ENCODE assay signal across 1 cellular context in genomic region chr17:49021095-49021767, GRCh38.
TF ChIP-seq lines count a peak whose summit lies in the region.

No MANE protein-coding gene starts in this region.

TF ChIP-seq in GM23338, 12 proteins besides CTCF, POLR2A, EP300 and RAD21:
- TF ChIP-seq ZNF331 (CRISPR knock-in tag; IDR thresholded peaks at IDR 0.05; ENCODE audit: low read depth), result no peak
- TF ChIP-seq, protein P1, sequence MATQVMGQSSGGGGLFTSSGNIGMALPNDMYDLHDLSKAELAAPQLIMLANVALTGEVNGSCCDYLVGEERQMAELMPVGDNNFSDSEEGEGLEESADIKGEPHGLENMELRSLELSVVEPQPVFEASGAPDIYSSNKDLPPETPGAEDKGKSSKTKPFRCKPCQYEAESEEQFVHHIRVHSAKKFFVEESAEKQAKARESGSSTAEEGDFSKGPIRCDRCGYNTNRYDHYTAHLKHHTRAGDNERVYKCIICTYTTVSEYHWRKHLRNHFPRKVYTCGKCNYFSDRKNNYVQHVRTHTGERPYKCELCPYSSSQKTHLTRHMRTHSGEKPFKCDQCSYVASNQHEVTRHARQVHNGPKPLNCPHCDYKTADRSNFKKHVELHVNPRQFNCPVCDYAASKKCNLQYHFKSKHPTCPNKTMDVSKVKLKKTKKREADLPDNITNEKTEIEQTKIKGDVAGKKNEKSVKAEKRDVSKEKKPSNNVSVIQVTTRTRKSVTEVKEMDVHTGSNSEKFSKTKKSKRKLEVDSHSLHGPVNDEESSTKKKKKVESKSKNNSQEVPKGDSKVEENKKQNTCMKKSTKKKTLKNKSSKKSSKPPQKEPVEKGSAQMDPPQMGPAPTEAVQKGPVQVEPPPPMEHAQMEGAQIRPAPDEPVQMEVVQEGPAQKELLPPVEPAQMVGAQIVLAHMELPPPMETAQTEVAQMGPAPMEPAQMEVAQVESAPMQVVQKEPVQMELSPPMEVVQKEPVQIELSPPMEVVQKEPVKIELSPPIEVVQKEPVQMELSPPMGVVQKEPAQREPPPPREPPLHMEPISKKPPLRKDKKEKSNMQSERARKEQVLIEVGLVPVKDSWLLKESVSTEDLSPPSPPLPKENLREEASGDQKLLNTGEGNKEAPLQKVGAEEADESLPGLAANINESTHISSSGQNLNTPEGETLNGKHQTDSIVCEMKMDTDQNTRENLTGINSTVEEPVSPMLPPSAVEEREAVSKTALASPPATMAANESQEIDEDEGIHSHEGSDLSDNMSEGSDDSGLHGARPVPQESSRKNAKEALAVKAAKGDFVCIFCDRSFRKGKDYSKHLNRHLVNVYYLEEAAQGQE (IDR thresholded peaks at IDR 0.05; ENCODE audit: unreplicated experiment), result no peak
- TF ChIP-seq POLR2AphosphoS5 (IDR thresholded peaks at IDR 0.05; ENCODE audit: low read depth), result no peak
- TF ChIP-seq ETS1 (IDR thresholded peaks at IDR 0.05), result no peak
- TF ChIP-seq STAT1 (IDR thresholded peaks at IDR 0.05; ENCODE audit: unreplicated experiment), result no peak
- no peak for TF ChIP-seq ZNF462 (CRISPR knock-in tag; IDR thresholded peaks at IDR 0.05)
- no peak for TF ChIP-seq EZH2 (IDR thresholded peaks at IDR 0.05; ENCODE audit: low read depth, unreplicated experiment)
